In genomic region chr17:28612936-28613872, GRCh38 we compare ENCODE assay signal across 8 cellular contexts. TPM values are rescaled to one million over a fixed set of nuclear protein-coding genes. Genes with fewer than 3 reads are reported as not detected.
DNase-seq lines count a peak whose midpoint lies in the region; ATAC-seq and TF ChIP-seq lines count a peak whose summit lies in the region.

No MANE protein-coding gene starts in this region.

- no peak overlapping the region for H3K4me3 Mint-ChIP-seq in progenitor cell of endocrine pancreas (ENCODE audit: low read depth)

- no peaks in the 10 kb centered on the region for H3K4me1 Mint-ChIP-seq in progenitor cell of endocrine pancreas (ENCODE audit: low read depth)

- no peak overlapping the region for H3K27ac ChIP-seq in gastroesophageal sphincter

- no peaks in the 10 kb centered on the region for H3K9me3 ChIP-seq in gastroesophageal sphincter

- no peaks in the 10 kb centered on the region for H3K27me3 Mint-ChIP-seq in progenitor cell of endocrine pancreas

- WGBS in gastroesophageal sphincter (ENCODE audit: low coverage in 1 of 2), 2 donors = 65 to 79% methylated on average over 3 to 5 of the region's 6 CpGs

- peaks cover 26% of the 10 kb centered on the region for H3K36me3 Mint-ChIP-seq in progenitor cell of endocrine pancreas (ENCODE audit: insufficient read depth)

- DNase-seq in NCI-H146 (lab: John Stamatoyannopoulos, UW) (peak; percentile 28), NCI-H146 treated with DMSO at 0.1 percent for 48 hours (lab: John Stamatoyannopoulos, UW; ENCODE audit: unreplicated experiment) (no peak), NCI-H1436 (lab: John Stamatoyannopoulos, UW) (peak; percentile 6), progenitor cell of endocrine pancreas (ENCODE audit: low spot score, unreplicated experiment) (peak; percentile 31), omental fat pad (ENCODE audit: low spot score) (no peak)
- peak; percentile 20 for DNase-seq in activated gamma-delta T cell treated with anti-CD3 and anti-CD28 coated beads, Interleukin-2, amount 50 U/mL, for 16 hours (ENCODE audit: low read depth)

- H3K4me1 ChIP-seq in gastroesophageal sphincter = peaks cover 0 to 7% (median 0%) of the 10 kb centered on the region in 3 donors

- TF ChIP-seq POLR2A in gastroesophageal sphincter (IDR thresholded peaks at IDR 0.05) = no peak

- TF ChIP-seq CTCF in gastroesophageal sphincter (IDR thresholded peaks at IDR 0.05) (peak in 3 of 4 experiments; percentile 50 to 69 (median 53)), progenitor cell of endocrine pancreas (IDR thresholded peaks at IDR 0.05; ENCODE audit: unreplicated experiment) (peak; percentile 69), omental fat pad (IDR thresholded peaks at IDR 0.05) (no peak)

- H3K27me3 ChIP-seq in gastroesophageal sphincter = no peaks in the 10 kb centered on the region

- peak; percentile 22 for ATAC-seq in gastroesophageal sphincter
- ATAC-seq in HG03432 (IDR thresholded peaks at IDR 0.05; ENCODE audit: unreplicated experiment) = no peak
- ATAC-seq in omental fat pad (ENCODE audit: low FRiP score) = no peak

- peaks cover 2 to 75% of the 10 kb centered on the region in 2 donors for H3K36me3 ChIP-seq in gastroesophageal sphincter

- no peak overlapping the region for H3K4me3 ChIP-seq in gastroesophageal sphincter

- no peaks in the 10 kb centered on the region for H3K9me3 Mint-ChIP-seq in progenitor cell of endocrine pancreas (ENCODE audit: low read depth)

- no peak for TF ChIP-seq EP300 in gastroesophageal sphincter (IDR thresholded peaks at IDR 0.05)

- no peak overlapping the region for H3K27ac Mint-ChIP-seq in progenitor cell of endocrine pancreas

RNA-seq across cellular contexts. Expression of gene RSKR, which starts 0.8 kb away (rescaled TPM):
- total RNA-seq in gastroesophageal sphincter (1 to 10 TPM in 3 of 4 donors, under 1 TPM in 1; 0.59 to 8.1 (median 3.1) TPM), progenitor cell of endocrine pancreas (35.5 and 36.7 TPM in 2 replicates), omental fat pad (10 to 100 TPM in 1 of 4 donors, 1 to 10 TPM in 3; 3.6 to 10.6 (median 8.0) TPM)

RNA-seq across cellular contexts. Expression of gene SPAG5, which starts 14.4 kb away (rescaled TPM):
- 1 to 10 TPM; 1.4 to 4.9 (median 2.6) TPM for total RNA-seq in gastroesophageal sphincter
- 69.4 and 77.8 TPM in 2 replicates for total RNA-seq in progenitor cell of endocrine pancreas
- total RNA-seq in omental fat pad = 10 to 100 TPM in 1 of 4 donors, 1 to 10 TPM in 2, under 1 TPM in 1; 0.50 to 12.0 (median 4.5) TPM

RNA-seq across cellular contexts. Expression of gene BLTP2, which starts 31.8 kb away (rescaled TPM):
- 100 to 1,000 TPM in 3 of 4 donors, 10 to 100 TPM in 1; 97.5 to 116 (median 106) TPM for total RNA-seq in gastroesophageal sphincter
- total RNA-seq in progenitor cell of endocrine pancreas = 182 and 190 TPM in 2 replicates
- 100 to 1,000 TPM; 113 to 141 (median 121) TPM for total RNA-seq in omental fat pad

RNA-seq across cellular contexts. Expression of gene ALDOC, which starts 36.5 kb away (rescaled TPM):
- total RNA-seq in gastroesophageal sphincter = 10 to 100 TPM; 29.1 to 46.5 (median 37.7) TPM
- 4.8 and 5.6 TPM in 2 replicates for total RNA-seq in progenitor cell of endocrine pancreas
- total RNA-seq in omental fat pad = 10 to 100 TPM; 17.3 to 83.0 (median 33.6) TPM

RNA-seq across cellular contexts. Expression of gene PIGS, which starts 41.9 kb away (rescaled TPM):
- 10 to 100 TPM; 40.8 to 90.4 (median 64.5) TPM for total RNA-seq in gastroesophageal sphincter
- 65.0 and 68.2 TPM in 2 replicates for total RNA-seq in progenitor cell of endocrine pancreas
- 10 to 100 TPM; 33.1 to 55.5 (median 45.2) TPM for total RNA-seq in omental fat pad

Comparison
In these comparisons a context has a peak if more than half of its experiments do, and no peak if none do; other contexts are left out.
1. DNase-seq: peak in NCI-H146 (single experiment), NCI-H1436 (single experiment), activated gamma-delta T cell treated with anti-CD3 and anti-CD28 coated beads, Interleukin-2, amount 50 U/mL, for 16 hours (single experiment) and progenitor cell of endocrine pancreas (single experiment); none in NCI-H146 treated with DMSO at 0.1 percent for 48 hours (single experiment) and omental fat pad (single experiment).
2. CTCF ChIP-seq: peak in gastroesophageal sphincter (3 of 4) and progenitor cell of endocrine pancreas (single experiment); none in omental fat pad (0 of 3).